Comparison of ENCODE assay signal across 1 cellular context in the genomic region with DNA sequence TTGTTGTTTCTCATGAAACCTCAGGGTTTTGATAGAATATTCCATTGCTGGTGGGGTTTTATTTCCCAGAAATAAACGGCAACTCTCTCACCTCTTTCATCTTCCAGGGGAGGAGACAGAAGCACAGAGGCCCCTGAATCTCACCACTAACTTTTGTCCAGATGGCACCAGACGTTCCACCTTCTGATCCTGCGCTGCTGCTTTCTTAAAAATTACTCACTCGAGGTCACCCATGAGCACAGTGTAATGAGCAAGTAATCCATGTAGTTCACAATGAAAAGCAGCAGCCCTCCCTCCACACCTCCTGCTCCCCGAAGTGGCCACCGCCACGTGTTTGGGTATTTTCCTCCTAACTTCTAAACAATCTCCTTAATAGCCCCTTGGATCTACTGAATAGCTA.
TF ChIP-seq lines count a peak whose summit lies in the region.

No MANE protein-coding gene starts in this region.

TF ChIP-seq in GM23338, 12 proteins besides CTCF, POLR2A, EP300 and RAD21 (continued from another document):
- TF ChIP-seq, protein P1, sequence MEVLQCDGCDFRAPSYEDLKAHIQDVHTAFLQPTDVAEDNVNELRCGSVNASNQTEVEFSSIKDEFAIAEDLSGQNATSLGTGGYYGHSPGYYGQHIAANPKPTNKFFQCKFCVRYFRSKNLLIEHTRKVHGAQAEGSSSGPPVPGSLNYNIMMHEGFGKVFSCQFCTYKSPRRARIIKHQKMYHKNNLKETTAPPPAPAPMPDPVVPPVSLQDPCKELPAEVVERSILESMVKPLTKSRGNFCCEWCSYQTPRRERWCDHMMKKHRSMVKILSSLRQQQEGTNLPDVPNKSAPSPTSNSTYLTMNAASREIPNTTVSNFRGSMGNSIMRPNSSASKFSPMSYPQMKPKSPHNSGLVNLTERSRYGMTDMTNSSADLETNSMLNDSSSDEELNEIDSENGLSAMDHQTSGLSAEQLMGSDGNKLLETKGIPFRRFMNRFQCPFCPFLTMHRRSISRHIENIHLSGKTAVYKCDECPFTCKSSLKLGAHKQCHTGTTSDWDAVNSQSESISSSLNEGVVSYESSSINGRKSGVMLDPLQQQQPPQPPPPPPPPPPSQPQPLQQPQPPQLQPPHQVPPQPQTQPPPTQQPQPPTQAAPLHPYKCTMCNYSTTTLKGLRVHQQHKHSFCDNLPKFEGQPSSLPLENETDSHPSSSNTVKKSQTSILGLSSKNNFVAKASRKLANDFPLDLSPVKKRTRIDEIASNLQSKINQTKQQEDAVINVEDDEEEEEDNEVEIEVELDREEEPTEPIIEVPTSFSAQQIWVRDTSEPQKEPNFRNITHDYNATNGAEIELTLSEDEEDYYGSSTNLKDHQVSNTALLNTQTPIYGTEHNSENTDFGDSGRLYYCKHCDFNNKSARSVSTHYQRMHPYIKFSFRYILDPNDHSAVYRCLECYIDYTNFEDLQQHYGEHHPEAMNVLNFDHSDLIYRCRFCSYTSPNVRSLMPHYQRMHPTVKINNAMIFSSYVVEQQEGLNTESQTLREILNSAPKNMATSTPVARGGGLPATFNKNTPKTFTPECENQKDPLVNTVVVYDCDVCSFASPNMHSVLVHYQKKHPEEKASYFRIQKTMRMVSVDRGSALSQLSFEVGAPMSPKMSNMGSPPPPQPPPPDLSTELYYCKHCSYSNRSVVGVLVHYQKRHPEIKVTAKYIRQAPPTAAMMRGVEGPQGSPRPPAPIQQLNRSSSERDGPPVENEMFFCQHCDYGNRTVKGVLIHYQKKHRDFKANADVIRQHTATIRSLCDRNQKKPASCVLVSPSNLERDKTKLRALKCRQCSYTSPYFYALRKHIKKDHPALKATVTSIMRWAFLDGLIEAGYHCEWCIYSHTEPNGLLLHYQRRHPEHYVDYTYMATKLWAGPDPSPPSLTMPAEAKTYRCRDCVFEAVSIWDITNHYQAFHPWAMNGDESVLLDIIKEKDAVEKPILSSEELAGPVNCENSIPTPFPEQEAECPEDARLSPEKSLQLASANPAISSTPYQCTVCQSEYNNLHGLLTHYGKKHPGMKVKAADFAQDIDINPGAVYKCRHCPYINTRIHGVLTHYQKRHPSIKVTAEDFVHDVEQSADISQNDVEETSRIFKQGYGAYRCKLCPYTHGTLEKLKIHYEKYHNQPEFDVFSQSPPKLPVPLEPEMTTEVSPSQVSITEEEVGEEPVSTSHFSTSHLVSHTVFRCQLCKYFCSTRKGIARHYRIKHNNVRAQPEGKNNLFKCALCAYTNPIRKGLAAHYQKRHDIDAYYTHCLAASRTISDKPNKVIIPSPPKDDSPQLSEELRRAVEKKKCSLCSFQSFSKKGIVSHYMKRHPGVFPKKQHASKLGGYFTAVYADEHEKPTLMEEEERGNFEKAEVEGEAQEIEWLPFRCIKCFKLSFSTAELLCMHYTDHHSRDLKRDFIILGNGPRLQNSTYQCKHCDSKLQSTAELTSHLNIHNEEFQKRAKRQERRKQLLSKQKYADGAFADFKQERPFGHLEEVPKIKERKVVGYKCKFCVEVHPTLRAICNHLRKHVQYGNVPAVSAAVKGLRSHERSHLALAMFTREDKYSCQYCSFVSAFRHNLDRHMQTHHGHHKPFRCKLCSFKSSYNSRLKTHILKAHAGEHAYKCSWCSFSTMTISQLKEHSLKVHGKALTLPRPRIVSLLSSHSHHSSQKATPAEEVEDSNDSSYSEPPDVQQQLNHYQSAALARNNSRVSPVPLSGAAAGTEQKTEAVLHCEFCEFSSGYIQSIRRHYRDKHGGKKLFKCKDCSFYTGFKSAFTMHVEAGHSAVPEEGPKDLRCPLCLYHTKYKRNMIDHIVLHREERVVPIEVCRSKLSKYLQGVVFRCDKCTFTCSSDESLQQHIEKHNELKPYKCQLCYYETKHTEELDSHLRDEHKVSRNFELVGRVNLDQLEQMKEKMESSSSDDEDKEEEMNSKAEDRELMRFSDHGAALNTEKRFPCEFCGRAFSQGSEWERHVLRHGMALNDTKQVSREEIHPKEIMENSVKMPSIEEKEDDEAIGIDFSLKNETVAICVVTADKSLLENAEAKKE (CRISPR knock-in tag; IDR thresholded peaks at IDR 0.05), result no peak
- no peak for TF ChIP-seq STAT1 (IDR thresholded peaks at IDR 0.05; ENCODE audit: unreplicated experiment)
- no peak for TF ChIP-seq EZH2 (IDR thresholded peaks at IDR 0.05; ENCODE audit: low read depth, unreplicated experiment)
TF ChIP-seq in GM23338: peak in this region for 0.
